In the genomic region with DNA sequence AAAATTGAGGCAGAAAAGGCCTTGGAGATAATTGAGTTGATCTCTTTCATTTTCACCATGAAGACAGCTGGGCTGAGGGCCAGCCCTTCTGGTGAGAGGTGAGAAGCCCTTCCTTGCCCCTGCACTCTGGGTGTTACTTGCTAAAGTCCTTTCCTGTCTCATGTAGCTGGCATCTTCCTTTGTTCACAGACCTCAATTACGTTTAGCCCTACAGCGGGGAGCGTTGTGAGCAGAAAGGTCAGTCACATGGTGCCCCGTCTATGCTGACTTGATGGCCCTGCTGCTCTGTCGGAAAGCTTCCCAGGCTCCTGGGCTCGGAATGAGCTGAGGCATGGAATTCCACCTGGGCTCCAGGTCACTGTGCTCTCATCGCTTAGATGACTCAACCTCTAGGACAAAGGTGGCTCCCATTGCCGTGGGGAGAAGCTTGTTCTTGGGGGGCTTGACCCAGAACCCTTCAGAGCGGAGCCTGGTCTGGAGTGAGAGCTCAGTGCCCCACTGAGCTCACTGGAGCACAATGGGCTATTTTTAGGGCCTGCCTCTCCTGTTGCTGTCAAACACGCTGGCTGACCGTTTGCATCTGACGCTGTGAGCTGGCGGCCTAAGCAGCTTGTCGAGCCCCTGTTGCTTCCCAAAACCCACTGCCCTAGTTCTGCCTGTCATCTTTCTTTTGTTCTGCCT, we compare ENCODE assay signal across 16 cellular contexts. TPM values are rescaled to one million over a fixed set of nuclear protein-coding genes. Genes with fewer than 3 reads are reported as not detected.
DNase-seq lines count a peak whose midpoint lies in the region; ATAC-seq, FAIRE-seq and TF ChIP-seq lines count a peak whose summit lies in the region.
"Had no signal": no experiment of that assay in that cellular context is flagged by ENCODE, and none has a peak within 500 bp of the region (broad histone marks: within the 10 kb centered on the region; RNA-seq: fewer than 3 reads in every experiment).

No MANE protein-coding gene starts in this region.

- no peak overlapping the region for H3K56ac ChIP-seq in H1 (replicated peaks; ENCODE audit: insufficient read length, low read depth, low read length)

- ATAC-seq in RWPE2 (ENCODE audit: low read depth) = no peak
- no peak for ATAC-seq in activated T-helper 17 cell treated with anti-CD3 and anti-CD28 coated beads, Interleukin-2, amount 50 U/mL, for 72 hours (replicated peaks)

- no peak overlapping the region for H3K27ac Mint-ChIP-seq in activated T-helper 17 cell treated with anti-CD3 and anti-CD28 coated beads, Interleukin-2, amount 50 U/mL, for 72 hours
- H3K27ac Mint-ChIP-seq: CD4-positive, alpha-beta T cell; stimulated activated naive CD8-positive, alpha-beta T cell treated with anti-CD3 and anti-CD28 coated beads, Interleukin-15, Interleukin-2, amounts not matched to agents 100 ng/mL and 50 ng/mL, for 24 hours had no signal

- no peak overlapping the region for H2BK20ac ChIP-seq in H1 (ENCODE audit: low read length)

- BruUV-seq in PC-9 (replicated peaks; lab: Mats Ljungman, UMichigan) = no TSS peak

- peak overlapping the region; percentile 94; the same call in 1 of the 2 replicates for H2AFZ ChIP-seq in H1 (ENCODE audit: low read length)
- H2AFZ ChIP-seq in PC-9 = no peak overlapping the region

- no peak overlapping the region for H3K14ac ChIP-seq in H1 (ENCODE audit: insufficient read length)

- no peaks in the 10 kb centered on the region for H3F3A ChIP-seq in PC-9 (ENCODE audit: insufficient read depth, low read depth)

- CTCF ChIA-PET in H1 (lab: Charles Lee; ENCODE audit: partially characterized antibody) = interaction anchor here (0.5 to 7.1 kb wide), 7 partner anchors 12 to 1638 kb away, joined by 3 to 49 read pairs (median 4); no protein-coding TSS in a partner anchor
- CTCF ChIA-PET in PC-9 (lab: Charles Lee) = no interaction called here

- no peaks in the 10 kb centered on the region for H3K9me2 ChIP-seq in PC-9 (ENCODE audit: insufficient read depth)

- H3K27me3 ChIP-seq in RWPE2 (ENCODE audit: insufficient read depth, poor library complexity, severe bottlenecking) = no peaks in the 10 kb centered on the region
- no peaks in the 10 kb centered on the region for H3K27me3 ChIP-seq in H1 (replicated peaks in 1 of 4; ENCODE audit: control insufficient read depth in 3 of 4, extremely low read depth in 1 of 4, insufficient read depth in 3 of 4, low read length in 3 of 4)
- H3K27me3 ChIP-seq in PC-9 (ENCODE audit: insufficient read depth, low read depth) = no peaks in the 10 kb centered on the region
- H3K27me3 ChIP-seq: Peyer's patch, sigmoid colon had no signal

- FAIRE-seq in H1 (lab: Jason Lieb, UNC) = no peak
- FAIRE-seq: islet of Langerhans had no signal

- no peaks in the 10 kb centered on the region for H3K4me1 Mint-ChIP-seq in activated T-helper 17 cell treated with anti-CD3 and anti-CD28 coated beads, Interleukin-2, amount 50 U/mL, for 72 hours

- H2AK5ac ChIP-seq in H1 (ENCODE audit: low read depth, low read length) = no peak overlapping the region

- peaks cover 2% of the 10 kb centered on the region for H3K27me3 Mint-ChIP-seq in activated T-helper 17 cell treated with anti-CD3 and anti-CD28 coated beads, Interleukin-2, amount 50 U/mL, for 72 hours
- H3K27me3 Mint-ChIP-seq: CD4-positive, alpha-beta T cell; stimulated activated naive CD8-positive, alpha-beta T cell treated with anti-CD3 and anti-CD28 coated beads, Interleukin-15, Interleukin-2, amounts not matched to agents 100 ng/mL and 50 ng/mL, for 24 hours had no signal

- no peak overlapping the region for H2BK5ac ChIP-seq in H1 (ENCODE audit: low read depth, low read length)

- no peaks in the 10 kb centered on the region for H3K36me3 ChIP-seq in RWPE2 (ENCODE audit: low read depth)
- no peaks in the 10 kb centered on the region for H3K36me3 ChIP-seq in H1 (ENCODE audit: control insufficient read depth in 2 of 4, insufficient read depth in 4 of 4, low read length in 3 of 4)
- H3K36me3 ChIP-seq in PC-9 (ENCODE audit: low read depth) = no peaks in the 10 kb centered on the region
- H3K36me3 ChIP-seq: Peyer's patch, sigmoid colon had no signal

- peak; percentile 47 for DNase-seq in RWPE2 (ENCODE audit: low spot score)
- DNase-seq in H1 (ENCODE audit: low read depth in 1 of 2, low spot score in 2 of 2) = peak in 1 of 2 experiments; percentile 44
- peak; percentile 51 for DNase-seq in kidney tubule cell (ENCODE audit: low spot score)
- DNase-seq in pons (ENCODE audit: low spot score) = peak; percentile 40
- no peak for DNase-seq in PC-9
- DNase-seq in stimulated activated CD4-positive, alpha-beta T cell treated with anti-CD3 and anti-CD28 coated beads, Interleukin-2, amount 100 ng/mL, for 24 hours = no peak
- DNase-seq in activated gamma-delta T cell treated with Interleukin-2 at 50 U/mL for 16 hours = no peak
- DNase-seq: activated naive CD4-positive, alpha-beta T cell; CD4-positive, alpha-beta T cell; NCI-H1436 treated with DMSO at 0.1 percent for 48 hours; NCI-H82; Peyer's patch; sigmoid colon had no signal

- H3K4me2 ChIP-seq in H1 (ENCODE audit: insufficient read depth in 1 of 2, low read depth in 2 of 2, low read length in 2 of 2) (no peak overlapping the region; a peak in 1 of 4 replicates), PC-9 (no peak overlapping the region)

- no peak overlapping the region for H3K4me3 ChIP-seq in RWPE2 (ENCODE audit: severe bottlenecking)
- H3K4me3 ChIP-seq in H1 (ENCODE audit: extremely low read depth in 1 of 4, insufficient read depth in 2 of 4, low read depth in 3 of 4, low read length in 4 of 4) = no peak overlapping the region
- H3K4me3 ChIP-seq in PC-9 = no peak overlapping the region
- H3K4me3 ChIP-seq: Peyer's patch, sigmoid colon had no signal

- H3K27ac ChIP-seq in RWPE2 (ENCODE audit: poor library complexity, severe bottlenecking) (no peak overlapping the region), H1 (ENCODE audit: low read depth, low read length) (no peak overlapping the region), PC-9 (no peak overlapping the region)
- H3K27ac ChIP-seq: Peyer's patch, sigmoid colon had no signal

- H4K91ac ChIP-seq in H1 (replicated peaks; ENCODE audit: insufficient read length, low read length) = no peak overlapping the region

- H3K4me1 ChIP-seq in RWPE2 (ENCODE audit: insufficient read depth, poor library complexity, severe bottlenecking) (no peaks in the 10 kb centered on the region), H1 (replicated peaks in 1 of 4; ENCODE audit: control insufficient read depth in 3 of 4, insufficient read depth in 4 of 4, low read length in 3 of 4) (peaks cover 0 to 4% (median 3%) of the 10 kb centered on the region in 4 experiments; a peak in 5 of 7 replicates), PC-9 (replicated peaks; ENCODE audit: insufficient read depth) (no peaks in the 10 kb centered on the region)
- H3K4me1 ChIP-seq: Peyer's patch, sigmoid colon had no signal

- POLR2A ChIA-PET in H1 (lab: Charles Lee; ENCODE audit: partially characterized antibody) (no interaction called here), PC-9 (lab: Charles Lee; ENCODE audit: unreplicated experiment) (no interaction called here)

- H4K20me1 ChIP-seq in H1 (replicated peaks in 1 of 2; ENCODE audit: control insufficient read depth in 1 of 2, insufficient read depth in 2 of 2, low read length in 2 of 2) = peaks cover 0 to 2% of the 10 kb centered on the region in 2 experiments
- H4K20me1 ChIP-seq in PC-9 (ENCODE audit: insufficient read depth) = no peaks in the 10 kb centered on the region

- no peaks in the 10 kb centered on the region for H3K9me3 Mint-ChIP-seq in activated T-helper 17 cell treated with anti-CD3 and anti-CD28 coated beads, Interleukin-2, amount 50 U/mL, for 72 hours
- H3K9me3 Mint-ChIP-seq: CD4-positive, alpha-beta T cell; stimulated activated naive CD8-positive, alpha-beta T cell treated with anti-CD3 and anti-CD28 coated beads, Interleukin-15, Interleukin-2, amounts not matched to agents 100 ng/mL and 50 ng/mL, for 24 hours had no signal

- H2BK12ac ChIP-seq in H1 (ENCODE audit: low read depth, low read length) = no peak overlapping the region

- no peak for TF ChIP-seq POLR2A in H1 (IDR thresholded peaks at IDR 0.05; ENCODE audit: control extremely low read depth in 1 of 2, low read depth in 2 of 2, low read length in 2 of 2)

- WGBS in H1 (ENCODE audit: extremely low coverage in 1 of 2, insufficient coverage in 1 of 2, insufficient read length in 1 of 2, insufficient replicate concordance in 2 of 2, low coverage in 1 of 2, low lambda C conversion rate in 2 of 2, missing lambda C conversion rate in 1 of 2), 2 experiments = 87% methylated on average over 14 of the region's 14 CpGs; no CpG with 5 or more reads in 1 of the 2 experiments

- TF ChIP-seq CTCF in RWPE2 (IDR thresholded peaks at IDR 0.05; ENCODE audit: poor library complexity, severe bottlenecking) (no peak), H1 (IDR thresholded peaks at IDR 0.05; ENCODE audit: control extremely low read depth in 1 of 3, insufficient read depth in 1 of 3, low read depth in 1 of 3, low read length in 3 of 3) (no peak), PC-9 (conservative IDR thresholded peaks at IDR 0.05) (no peak)

- no peak overlapping the region for H4K5ac ChIP-seq in H1 (ENCODE audit: insufficient read length, low read depth, low read length)

- H2BK120ac ChIP-seq in H1 (replicated peaks; ENCODE audit: low read depth, low read length) = no peak overlapping the region

- TF ChIP-seq EP300 in H1 (IDR thresholded peaks at IDR 0.05; ENCODE audit: borderline replicate concordance in 1 of 2, low read depth in 2 of 2, low read length in 2 of 2) = no peak

- no peaks in the 10 kb centered on the region for H3K9me3 ChIP-seq in RWPE2 (ENCODE audit: severe bottlenecking)
- no peaks in the 10 kb centered on the region for H3K9me3 ChIP-seq in H1 (ENCODE audit: insufficient read depth in 2 of 2, low read depth in 1 of 2, low read length in 1 of 2)
- H3K9me3 ChIP-seq in PC-9 (ENCODE audit: insufficient read depth, low read depth) = no peaks in the 10 kb centered on the region
- H3K9me3 ChIP-seq: Peyer's patch, sigmoid colon had no signal

- H3K23me2 ChIP-seq in H1 (ENCODE audit: low read depth, low read length) = no peaks in the 10 kb centered on the region

- no peak overlapping the region for H2BK15ac ChIP-seq in H1 (ENCODE audit: low read length)

- H3K79me2 ChIP-seq in H1 (ENCODE audit: control insufficient read depth in 1 of 2, insufficient read depth in 2 of 2, low read length in 2 of 2) = no peaks in the 10 kb centered on the region
- H3K79me2 ChIP-seq in PC-9 (ENCODE audit: low read depth) = no peaks in the 10 kb centered on the region

- H3K4ac ChIP-seq in H1 (replicated peaks; ENCODE audit: insufficient read length, low read depth, low read length) = no peak overlapping the region

- TF ChIP-seq RAD21 in H1 (IDR thresholded peaks at IDR 0.05 in 1 of 2, conservative IDR thresholded peaks at IDR 0.05 in 1 of 2; ENCODE audit: low read depth in 2 of 2, low read length in 2 of 2) = no peak

- peak overlapping the region in 1 of 4 experiments; percentile 21; a peak in 1 of 7 replicates for H3K9ac ChIP-seq in H1 (replicated peaks in 1 of 4; ENCODE audit: extremely low read depth in 1 of 4, low read depth in 3 of 4, low read length in 3 of 4)

- intact Hi-C loops in PC-9 (cut with micrococcal nuclease; ENCODE audit: unreplicated experiment) = no loop called here

- H3K23ac ChIP-seq in H1 (ENCODE audit: insufficient read length) = no peak overlapping the region

- H3K36me3 Mint-ChIP-seq in activated T-helper 17 cell treated with anti-CD3 and anti-CD28 coated beads, Interleukin-2, amount 50 U/mL, for 72 hours (ENCODE audit: low read depth) = no peaks in the 10 kb centered on the region

- 0 out of 2 replicates have a peak overlapping the region, but pooled peaks have one; percentile 1 for H3K18ac ChIP-seq in H1 (ENCODE audit: extremely low read depth, low read length)

- no peaks in the 10 kb centered on the region for H3K79me1 ChIP-seq in H1 (ENCODE audit: low read depth, low read length)

- H3K4me3 Mint-ChIP-seq in activated T-helper 17 cell treated with anti-CD3 and anti-CD28 coated beads, Interleukin-2, amount 50 U/mL, for 72 hours = no peak overlapping the region
- H3K4me3 Mint-ChIP-seq: CD4-positive, alpha-beta T cell; stimulated activated naive CD8-positive, alpha-beta T cell treated with anti-CD3 and anti-CD28 coated beads, Interleukin-15, Interleukin-2, amounts not matched to agents 100 ng/mL and 50 ng/mL, for 24 hours had no signal

- H4K8ac ChIP-seq in H1 (ENCODE audit: extremely low read depth, insufficient read depth, low read length) = no peak overlapping the region

RNA-seq across cellular contexts. Expression of gene RPLP1, which starts 47.0 kb away (rescaled TPM):
- total RNA-seq in H1 (2021; fragmentation: NEBNext Ultra II Directional; extraction: Animal tissue kit (Norgen Biotek cat#: 25700)) = 2,089 and 2,151 TPM in 2 replicates
- 3,704 and 4,387 TPM in 2 replicates for polyA plus RNA-seq in H1 (2011; rRNA removed)
- 2,748 TPM for polyA plus RNA-seq in H1 (2011; cell fraction: cytosol; rRNA removed)
- polyA plus RNA-seq in H1 (2011; cell fraction: nucleus; rRNA removed) = 1,651 TPM
- 1,981 to 3,990 TPM (median 2,946 TPM) in 4 replicates for polyA plus RNA-seq in H1 (2012, experiment 1 of 2)
- polyA plus RNA-seq in H1 (2012, experiment 2 of 2) = 11,458 TPM
- polyA plus RNA-seq in H1 (2013, experiment 1 of 2) = 3,955 TPM
- 3,734 TPM for polyA plus RNA-seq in H1 (2013, experiment 2 of 2)
- 238 and 353 TPM in 2 replicates for polyA minus RNA-seq in H1 (2011; rRNA and poly(A)+ RNA removed)
- 4,450 TPM for polyA minus RNA-seq in H1 (2011; cell fraction: cytosol; rRNA and poly(A)+ RNA removed)
- polyA minus RNA-seq in H1 (2011; cell fraction: nucleus; rRNA and poly(A)+ RNA removed) = 579 TPM
- 1,000 to 10,000 TPM; 1,985 to 2,291 TPM for total RNA-seq in activated T-helper 17 cell treated with anti-CD3 and anti-CD28 coated beads, Interleukin-2, amount 50 U/mL, for 72 hours
- 1,651 and 3,001 TPM in 2 replicates for total RNA-seq in PC-9 (2021)

Comparison
In these comparisons a context has a peak if more than half of its experiments do, and no peak if none do; other contexts are left out.
1. DNase-seq: peak in RWPE2 (single experiment), kidney tubule cell (single experiment) and pons (single experiment); none in PC-9 (0 of 2), stimulated activated CD4-positive, alpha-beta T cell treated with anti-CD3 and anti-CD28 coated beads, Interleukin-2, amount 100 ng/mL, for 24 hours (0 of 2) and activated gamma-delta T cell treated with Interleukin-2 at 50 U/mL for 16 hours (single experiment).